ENCODE assay signal across 1 cellular context in the genomic region with DNA sequence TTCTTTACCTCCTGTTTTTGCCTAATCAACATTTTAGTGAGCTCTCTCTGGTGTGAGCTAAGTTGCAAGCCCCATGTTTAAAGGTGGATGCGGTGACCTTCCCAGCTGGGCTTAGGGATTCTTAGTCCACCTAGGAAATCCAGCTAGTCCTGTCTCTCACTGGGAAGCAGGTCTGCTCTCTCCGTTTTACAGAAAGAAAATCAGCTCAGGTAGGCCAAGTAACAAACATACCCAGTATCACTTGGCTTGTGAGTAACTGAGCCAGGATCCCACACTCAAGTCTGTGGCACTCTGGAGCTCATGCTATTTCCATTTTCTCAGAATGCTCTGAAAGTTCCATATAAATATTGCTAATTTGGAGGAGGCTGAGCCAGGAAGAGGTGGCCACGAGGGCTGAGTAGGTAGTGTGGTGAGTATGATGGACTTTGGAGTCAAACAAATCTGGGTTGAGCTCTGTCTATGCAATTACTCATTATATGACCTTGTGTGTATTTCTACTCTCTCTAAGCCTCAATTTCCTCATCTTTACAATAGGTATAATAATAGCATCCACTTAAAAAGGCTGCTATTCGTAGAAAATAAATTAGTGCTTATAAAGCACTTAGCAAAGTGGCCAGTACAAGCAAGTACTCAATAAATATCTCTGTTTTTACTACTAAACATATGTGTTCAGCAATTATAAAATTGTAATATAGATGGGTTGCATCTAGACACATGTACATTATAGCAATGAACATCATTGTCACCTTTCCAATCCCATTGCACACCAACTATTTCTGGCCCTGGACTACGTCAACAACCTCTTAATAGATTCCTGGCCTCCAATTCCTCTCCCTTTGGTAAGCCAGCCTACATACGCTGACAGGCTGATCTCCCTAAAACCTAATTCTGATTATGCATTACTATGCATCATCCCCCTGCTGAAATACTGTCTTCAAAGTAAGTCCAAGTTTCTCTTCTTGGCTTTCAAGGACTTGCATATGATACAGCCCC.
TF ChIP-seq lines count a peak whose summit lies in the region.

No MANE protein-coding gene starts in this region.

TF ChIP-seq in GM23338, 12 proteins besides CTCF, POLR2A, EP300 and RAD21 (continued from another document):
- TF ChIP-seq JUNB (IDR thresholded peaks at IDR 0.05; ENCODE audit: unreplicated experiment) (no peak), CREB1 (CRISPR knock-in tag; IDR thresholded peaks at IDR 0.05; ENCODE audit: low read depth) (no peak), ZNF331 (CRISPR knock-in tag; IDR thresholded peaks at IDR 0.05; ENCODE audit: low read depth) (no peak), EZH2phosphoT487 (IDR thresholded peaks at IDR 0.05; ENCODE audit: unreplicated experiment) (no peak)
